In the genomic region with DNA sequence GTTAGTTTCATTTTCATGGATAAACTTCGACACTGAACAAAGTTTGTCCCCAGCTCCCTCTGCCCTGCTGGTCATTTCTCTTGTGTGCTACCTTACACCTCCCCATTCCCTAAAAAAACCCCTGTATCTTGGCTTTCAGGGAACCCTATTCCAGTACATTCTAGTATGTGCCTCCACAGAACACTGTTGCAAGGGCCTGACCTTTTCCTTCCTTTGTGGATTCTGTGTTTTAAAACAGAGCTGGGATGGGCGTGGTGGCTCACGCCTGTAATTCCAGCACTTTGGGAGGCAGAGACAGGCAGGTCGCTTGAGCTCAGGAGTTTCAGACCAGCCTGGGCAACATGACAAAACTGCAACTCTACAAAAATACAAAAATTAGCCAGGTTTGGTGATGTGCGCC, we compare ENCODE assay signal across 20 cellular contexts. TPM values are rescaled to one million over a fixed set of nuclear protein-coding genes. Genes with fewer than 3 reads are reported as not detected.
DNase-seq lines count a peak whose midpoint lies in the region; ATAC-seq and TF ChIP-seq lines count a peak whose summit lies in the region.
"Had no signal": no experiment of that assay in that cellular context is flagged by ENCODE, and none has a peak within 500 bp of the region (broad histone marks: within the 10 kb centered on the region; RNA-seq: fewer than 3 reads in every experiment).

No MANE protein-coding gene starts in this region.

- H3K27ac ChIP-seq in left ventricle myocardium inferior (replicated peaks) (peak overlapping the region; percentile 58), cingulate gyrus (ENCODE audit: low read depth, low read length) (peak overlapping the region; percentile 25), spleen (peak overlapping the region in 7 of 8 donors; percentile 6 to 62 (median 27))

- intact Hi-C loops in left ventricle myocardium inferior (cut with micrococcal nuclease) (no loop called here), left cardiac atrium (cut with DNase I) (loop anchor here in 1 of 2 donors (5.0 kb wide), 1 partner anchor 47 kb away; no protein-coding TSS in a partner anchor), spleen (cut with DNase I; ENCODE audit: low total_unique reads) (no loop called here)
- intact Hi-C loops in activated CD4-positive, alpha-beta T cell treated with anti-CD3 and anti-CD28 coated beads for 36 hours (cut with DNase I, micrococcal nuclease): no loop called here

- peaks cover 5% of the 10 kb centered on the region for H3K4me1 Mint-ChIP-seq in activated CD4-positive, alpha-beta T cell treated with anti-CD3 and anti-CD28 coated beads for 36 hours

- no peak overlapping the region for H3K27ac Mint-ChIP-seq in activated CD4-positive, alpha-beta T cell treated with anti-CD3 and anti-CD28 coated beads for 36 hours
- H3K27ac Mint-ChIP-seq: B cell, CD14-positive monocyte had no signal

- CTCF ChIA-PET in activated CD4-positive, alpha-beta T cell treated with anti-CD3 and anti-CD28 coated beads for 36 hours (lab: Charles Lee): no interaction called here

- DNase-seq in left ventricle myocardium inferior (no peak), left cardiac atrium (no peak), left lobe of liver (ENCODE audit: low spot score) (no peak), spleen (no peak), AML-193 (lab: John Stamatoyannopoulos, UW) (no peak), superior temporal gyrus (ENCODE audit: extremely low spot score) (no peak)
- DNase-seq in activated CD4-positive, alpha-beta T cell treated with anti-CD3 and anti-CD28 coated beads for 36 hours: no peak
- DNase-seq: DMS53, GF-D8, MG63, NCI-H1048, NCI-H1417 treated with DMSO at 0.1 percent for 48 hours, NCI-H187, NCI-H446, NCI-H526, SHP77 had no signal

- H3K4me3 ChIP-seq in left ventricle myocardium inferior (no peak overlapping the region), spleen (no peak overlapping the region)
- H3K4me3 ChIP-seq: K562, MG63 had no signal

- H3K36me3 Mint-ChIP-seq in activated CD4-positive, alpha-beta T cell treated with anti-CD3 and anti-CD28 coated beads for 36 hours (ENCODE audit: low read depth): no peaks in the 10 kb centered on the region
- H3K36me3 Mint-ChIP-seq: CD14-positive monocyte had no signal

- H3K9me3 ChIP-seq in left ventricle myocardium inferior (replicated peaks) (no peaks in the 10 kb centered on the region), spleen (no peaks in the 10 kb centered on the region)
- H3K9me3 ChIP-seq: MG63 had no signal

- POLR2A ChIA-PET in activated CD4-positive, alpha-beta T cell treated with anti-CD3 and anti-CD28 coated beads for 36 hours (lab: Charles Lee): no interaction called here

- H3K27me3 Mint-ChIP-seq in activated CD4-positive, alpha-beta T cell treated with anti-CD3 and anti-CD28 coated beads for 36 hours: peaks cover 18% of the 10 kb centered on the region

- no peak for TF ChIP-seq POLR2A in spleen (IDR thresholded peaks at IDR 0.05)

- H3K4me1 ChIP-seq in left ventricle myocardium inferior (peaks cover 56% of the 10 kb centered on the region), spleen (peaks cover 3 to 48% (median 18%) of the 10 kb centered on the region in 6 donors)

- H3K4me3 Mint-ChIP-seq in activated CD4-positive, alpha-beta T cell treated with anti-CD3 and anti-CD28 coated beads for 36 hours: no peak overlapping the region
- H3K4me3 Mint-ChIP-seq: B cell, CD14-positive monocyte had no signal

- H3K36me3 ChIP-seq in left ventricle myocardium inferior: no peaks in the 10 kb centered on the region
- H3K36me3 ChIP-seq in spleen: no peaks in the 10 kb centered on the region
- H3K36me3 ChIP-seq: MG63 had no signal

- 75 to 90% (median 82%) methylated on average over 5 of the region's 5 CpGs for WGBS in spleen, 5 donors

- H3K27me3 ChIP-seq in left ventricle myocardium inferior (ENCODE audit: low read depth): no peaks in the 10 kb centered on the region
- peaks cover 0 to 5% (median 0%) of the 10 kb centered on the region in 7 donors for H3K27me3 ChIP-seq in spleen (replicated peaks in 1 of 7)
- H3K27me3 ChIP-seq: MG63 had no signal

- H3K9me3 Mint-ChIP-seq in activated CD4-positive, alpha-beta T cell treated with anti-CD3 and anti-CD28 coated beads for 36 hours (ENCODE audit: low read depth): no peaks in the 10 kb centered on the region

- ATAC-seq in left cardiac atrium (no peak), left lobe of liver (peak; percentile 35)
- no peak for ATAC-seq in activated CD4-positive, alpha-beta T cell treated with anti-CD3 and anti-CD28 coated beads for 36 hours
- ATAC-seq: K562 had no signal

- TF ChIP-seq CTCF in left ventricle myocardium inferior (IDR thresholded peaks at IDR 0.05; ENCODE audit: borderline replicate concordance) (no peak), spleen (IDR thresholded peaks at IDR 0.05 in 8 of 11, conservative IDR thresholded peaks at IDR 0.05 in 3 of 11) (no peak)

RNA-seq across cellular contexts. Expression of gene QKI, which starts 20.6 kb away (rescaled TPM):
- 449 TPM for total RNA-seq in left ventricle myocardium inferior
- 100 to 1,000 TPM; 317 to 351 TPM for total RNA-seq in left cardiac atrium
- 45.2 TPM for total RNA-seq in left lobe of liver
- total RNA-seq in spleen: 100 to 1,000 TPM; 143 to 217 (median 195) TPM
- polyA plus RNA-seq in spleen: 10 to 100 TPM; 11.3 to 32.3 (median 16.8) TPM
- 10 to 100 TPM; 48.6 to 62.7 TPM for total RNA-seq in activated CD4-positive, alpha-beta T cell treated with anti-CD3 and anti-CD28 coated beads for 36 hours
